ENCODE assay signal across 8 cellular contexts in genomic region chr1:1348420-1349255, GRCh38. TPM values are rescaled to one million over a fixed set of nuclear protein-coding genes. Genes with fewer than 3 reads are reported as not detected.
DNase-seq lines count a peak whose midpoint lies in the region; ATAC-seq and TF ChIP-seq lines count a peak whose summit lies in the region.

No MANE protein-coding gene starts in this region.

- peaks cover 0 to 22% (median 10%) of the 10 kb centered on the region in 7 donors for H3K27me3 ChIP-seq in heart right ventricle

- peak overlapping the region; percentile 5 to 87 (median 82) for H3K27ac ChIP-seq in heart right ventricle

- H3K36me3 ChIP-seq in heart right ventricle: peaks cover 0 to 7% (median 0%) of the 10 kb centered on the region in 9 donors

- intact Hi-C loops in heart right ventricle (cut with DNase I): loop anchor here in 3 of 10 donors (2.0 to 5.0 kb wide), 2 partner anchors 24 to 41 kb away; partner anchors contain the start of genes ACAP3 (in 2 of the 3), PUSL1 (in 2 of the 3), CPTP (in 1 of the 3) and INTS11 (in 1 of the 3)

- no peaks in the 10 kb centered on the region for H3K9me3 Mint-ChIP-seq in WTC11

- peak overlapping the region; percentile 70 for H3K4me3 Mint-ChIP-seq in WTC11

- H3K4me3 ChIP-seq in heart right ventricle (peak overlapping the region; percentile 51 to 80 (median 72)), skeletal muscle cell (ENCODE audit: low read depth, low read length) (peak overlapping the region; percentile 72)

- DNase-seq in NCI-H82 (lab: John Stamatoyannopoulos, UW) (peak; percentile 63), NCI-H82 treated with DMSO at 0.1 percent for 48 hours (lab: John Stamatoyannopoulos, UW; ENCODE audit: unreplicated experiment) (no peak), WTC11 (ENCODE audit: low spot score) (no peak), heart right ventricle (no peak), skeletal muscle cell (ENCODE audit: low read depth) (no peak), T-helper 9 cell (no peak), COR-L47 (lab: John Stamatoyannopoulos, UW) (no peak)

- H3K27me3 Mint-ChIP-seq in WTC11 (ENCODE audit: low read depth): peaks cover 5% of the 10 kb centered on the region

- H3K36me3 Mint-ChIP-seq in WTC11: no peaks in the 10 kb centered on the region

- TF ChIP-seq CTCF in WTC11 (IDR thresholded peaks at IDR 0.05) (no peak), heart right ventricle (IDR thresholded peaks at IDR 0.05) (no peak)

- H3K4me1 ChIP-seq in heart right ventricle: peaks cover 35 to 73% (median 65%) of the 10 kb centered on the region in 9 donors

- peak; percentile 19 for ATAC-seq in HG03066 (IDR thresholded peaks at IDR 0.05; ENCODE audit: low read depth, unreplicated experiment)
- no peak for ATAC-seq in WTC11
- ATAC-seq in heart right ventricle: peak in 1 of 8 donors; percentile 0

- WGBS in heart right ventricle, 2 donors: 0% methylated on average over 75 to 109 of the region's 109 CpGs

- no peaks in the 10 kb centered on the region for H3K9me3 ChIP-seq in heart right ventricle

- CTCF ChIA-PET in WTC11 (lab: Charles Lee): interaction anchor here (0.9 to 2.3 kb wide), 7 partner anchors 10 to 84 kb away, joined by 3 to 18 read pairs (median 3); partner anchors contain the start of gene CCNL2

- POLR2A ChIA-PET in WTC11 (lab: Charles Lee): interaction anchor here (1.8 kb wide), 1 partner anchor 11 kb away, joined by 5 read pairs; no protein-coding TSS in a partner anchor

- H3K4me1 Mint-ChIP-seq in WTC11: peaks cover 25% of the 10 kb centered on the region

- H3K27ac Mint-ChIP-seq in WTC11: no peak overlapping the region

TF ChIP-seq in WTC11, 78 proteins besides CTCF, POLR2A, EP300 and RAD21:
- TF ChIP-seq NFYB (CRISPR knock-in tag; conservative IDR thresholded peaks at IDR 0.05; ENCODE audit: low read depth): no peak
- no peak for TF ChIP-seq JUN (CRISPR knock-in tag; IDR thresholded peaks at IDR 0.05)
- no peak for TF ChIP-seq ARID4B (CRISPR knock-in tag; IDR thresholded peaks at IDR 0.05; ENCODE audit: borderline replicate concordance)
- TF ChIP-seq ZNF121 (CRISPR knock-in tag; IDR thresholded peaks at IDR 0.05): no peak
- TF ChIP-seq HMGXB4 (CRISPR knock-in tag; IDR thresholded peaks at IDR 0.05): no peak; the same call in 1 of the 2 replicates
- no peak for TF ChIP-seq E2F5 (CRISPR knock-in tag; IDR thresholded peaks at IDR 0.05)
- no peak for TF ChIP-seq RORB (CRISPR knock-in tag; IDR thresholded peaks at IDR 0.05)
- no peak for TF ChIP-seq NR2C2 (CRISPR knock-in tag; IDR thresholded peaks at IDR 0.05)
- no peak for TF ChIP-seq ETV6 (CRISPR knock-in tag; IDR thresholded peaks at IDR 0.05)
- no peak for TF ChIP-seq ZNF232 (CRISPR knock-in tag; IDR thresholded peaks at IDR 0.05)
- TF ChIP-seq ATF2 (CRISPR knock-in tag; IDR thresholded peaks at IDR 0.05; ENCODE audit: borderline replicate concordance, low read depth): no peak
- TF ChIP-seq IRF1 (CRISPR knock-in tag; IDR thresholded peaks at IDR 0.05): no peak
TF ChIP-seq in WTC11: peak in this region for 0.

RNA-seq across cellular contexts. Expression of gene DVL1, which starts 0.6 kb away (rescaled TPM):
- total RNA-seq in WTC11 (2021) (74.1 to 91.4 TPM (median 77.3 TPM) in 3 replicates), heart right ventricle (100 to 1,000 TPM in 3 of 10 donors, 10 to 100 TPM in 7; 64.7 to 153 (median 78.0) TPM)
- 100 to 1,000 TPM in 1 of 2 donors, 10 to 100 TPM in 1; 75.4 to 153 TPM for polyA plus RNA-seq in heart right ventricle

RNA-seq across cellular contexts. Expression of gene MXRA8, which starts 9.7 kb away (rescaled TPM):
- total RNA-seq in WTC11 (2021) (6.7 to 11.2 TPM (median 10.7 TPM) in 3 replicates), heart right ventricle (10 to 100 TPM in 9 of 10 donors, 1 to 10 TPM in 1; 7.2 to 23.3 (median 14.6) TPM)
- 10 to 100 TPM; 28.7 to 35.6 TPM for polyA plus RNA-seq in heart right ventricle

RNA-seq across cellular contexts. Expression of gene TAS1R3, which starts 17.6 kb away (rescaled TPM):
- total RNA-seq in WTC11 (2021) (0.18 to 0.22 TPM (median 0.21 TPM) in 3 replicates), heart right ventricle (under 1 TPM; 0.16 to 0.87 (median 0.35) TPM)
- polyA plus RNA-seq in heart right ventricle: 1 to 10 TPM in 1 of 2 donors, under 1 TPM in 1; 0.39 to 3.1 TPM

RNA-seq across cellular contexts. Expression of gene CPTP, which starts 24.0 kb away (rescaled TPM):
- total RNA-seq in WTC11 (2021) (10.3 to 14.4 TPM (median 12.3 TPM) in 3 replicates), heart right ventricle (100 to 1,000 TPM in 1 of 10 donors, 10 to 100 TPM in 9; 49.4 to 126 (median 65.4) TPM)
- polyA plus RNA-seq in heart right ventricle: 100 to 1,000 TPM in 1 of 2 donors, 10 to 100 TPM in 1; 55.3 to 222 TPM

RNA-seq across cellular contexts. Expression of gene INTS11, which starts 24.2 kb away (rescaled TPM):
- 144 to 170 TPM (median 160 TPM) in 3 replicates for total RNA-seq in WTC11 (2021)
- total RNA-seq in heart right ventricle: 10 to 100 TPM; 44.7 to 91.7 (median 56.6) TPM
- polyA plus RNA-seq in heart right ventricle: 100 to 1,000 TPM in 1 of 2 donors, 10 to 100 TPM in 1; 92.6 to 269 TPM
